Comparison of ENCODE assay signal across 27 cellular contexts in genomic region chr1:166570954-166571353, GRCh38.
"Had no signal": no experiment of that assay in that cellular context is flagged by ENCODE, and none has a peak within 500 bp of the region (broad histone marks: within the 10 kb centered on the region; RNA-seq: fewer than 3 reads in every experiment).

No MANE protein-coding gene starts in this region.

- H3K4me1 ChIP-seq: stomach, suprapubic skin, testis, thyroid gland, tibial artery, tibial nerve, transverse colon, upper lobe of left lung, upper lobe of right lung, uterus, vagina had no signal

- FAIRE-seq: urothelium cell line had no signal

- DNase-seq: stimulated activated CD4-positive, alpha-beta T cell treated with anti-CD3 and anti-CD28 coated beads, Interleukin-2, amount 100 ng/mL, for 48 hours; stimulated activated CD4-positive, alpha-beta T cell treated with anti-CD3 and anti-CD28 coated beads, Interleukin-4, amount 100 ng/mL, for 1 hour; stimulated activated CD4-positive, alpha-beta T cell treated with anti-CD3 and anti-CD28 coated beads, Interleukin-4, amount 100 ng/mL, for 24 hours; stimulated activated CD4-positive, alpha-beta T cell treated with anti-CD3 and anti-CD28 coated beads, Interleukin-4, amount 100 ng/mL, for 4 hours; stimulated activated CD8-positive, alpha-beta memory T cell treated with anti-CD3 and anti-CD28 coated beads, Interleukin-4, amount 100 ng/mL, for 48 hours; stimulated activated naive B cell treated with anti-CD40 and anti-IgM and Interleukin-4, amounts not matched to agents 10 μg/mL and 1 μg/mL and 100 μg/mL, for 72 hours; stimulated activated naive CD4-positive, alpha-beta T cell; stimulated activated naive CD4-positive, alpha-beta T cell treated with Interleukin-2 at 50 U/mL for 16 hours; stimulated activated naive CD8-positive, alpha-beta T cell treated with anti-CD3 and anti-CD28 coated beads, Interleukin-15, amount 100 ng/mL, for 72 hours; stimulated activated naive CD8-positive, alpha-beta T cell treated with anti-CD3 and anti-CD28 coated beads, Interleukin-15, Interleukin-2, amounts not matched to agents 100 U/mL and 50 U/mL, for 24 hours; stomach; substantia nigra; testis; thyroid gland; tibial artery; transverse colon; trophoblast cell; upper lobe of left lung; upper lobe of right lung; uterus had no signal

- ATAC-seq: stimulated activated effector memory CD8-positive, alpha-beta T cell treated with anti-CD3 and anti-CD28 coated beads, Interleukin-12 subunit alpha, Interleukin-12 subunit beta, amount 100 ng/mL, for 72 hours; stimulated activated memory B cell treated with anti-CD40 and anti-IgM and Interleukin-4, amounts not matched to agents 10 μg/mL and 1 μg/mL and 100 μg/mL, for 72 hours; stimulated activated naive B cell treated with anti-CD40 and anti-IgM and Interleukin-4, amounts not matched to agents 10 μg/mL and 1 μg/mL and 100 μg/mL, for 72 hours; stimulated activated naive CD8-positive, alpha-beta T cell treated with anti-CD3 and anti-CD28 coated beads, Interleukin-15, amount 100 ng/mL, for 72 hours; stimulated activated naive CD8-positive, alpha-beta T cell treated with anti-CD3 and anti-CD28 coated beads, Interleukin-15, Interleukin-2, amounts not matched to agents 100 U/mL and 50 U/mL, for 24 hours; upper lobe of right lung had no signal

- H3K27me3 ChIP-seq: stomach, suprapubic skin, testis, thyroid gland, tibial artery, tibial nerve, transverse colon, upper lobe of left lung, upper lobe of right lung, uterus, vagina had no signal

- H3K9me3 ChIP-seq: suprapubic skin, testis, thoracic aorta, thyroid gland, tibial artery, tibial nerve, transverse colon, upper lobe of left lung, upper lobe of right lung, uterus, vagina had no signal

- H3K27ac ChIP-seq: stomach, suprapubic skin, testis, thoracic aorta, thyroid gland, tibial artery, tibial nerve, transverse colon, upper lobe of left lung, upper lobe of right lung, uterus, vagina had no signal

- H3K4me3 ChIP-seq: stomach, suprapubic skin, testis, thoracic aorta, thyroid gland, tibial artery, tibial nerve, transverse colon, upper lobe of left lung, upper lobe of right lung, uterus, vagina had no signal

- H3K36me3 ChIP-seq: stomach, suprapubic skin, thoracic aorta, thyroid gland, tibial artery, tibial nerve, transverse colon, upper lobe of left lung, upper lobe of right lung, uterus, vagina had no signal
